In genomic region chr6:155528335-155528734, GRCh38 we compare ENCODE assay signal across 20 cellular contexts.
DNase-seq lines count a peak whose midpoint lies in the region; ATAC-seq, FAIRE-seq and TF ChIP-seq lines count a peak whose summit lies in the region.
"Had no signal": no experiment of that assay in that cellular context is flagged by ENCODE, and none has a peak within 500 bp of the region (broad histone marks: within the 10 kb centered on the region; RNA-seq: fewer than 3 reads in every experiment).

No MANE protein-coding gene starts in this region.

- POLR2A ChIA-PET in OCI-LY7 (lab: Charles Lee) (interaction anchor here (0.9 to 1.3 kb wide), 3 partner anchors 29 to 333 kb away, joined by 3 read pairs; no protein-coding TSS in a partner anchor), endothelial cell of umbilical vein (lab: Charles Lee) (no interaction called here)

- TF ChIP-seq CTCF in OCI-LY7 (conservative IDR thresholded peaks at IDR 0.05; ENCODE audit: low read length), result no peak
- no peak for TF ChIP-seq CTCF in endothelial cell of umbilical vein (IDR thresholded peaks at IDR 0.05; ENCODE audit: extremely low read depth in 1 of 2, insufficient read depth in 1 of 2, low read depth in 1 of 2, low read length in 2 of 2)
- no peak for TF ChIP-seq CTCF in osteoblast (IDR thresholded peaks at IDR 0.05; ENCODE audit: extremely low read depth, low read depth, low read length)

- H3K9me3 ChIP-seq in BLaER1 (peaks cover 10% of the 10 kb centered on the region), OCI-LY7 (ENCODE audit: low read length) (peaks cover 2% of the 10 kb centered on the region; the same call in 1 of the 2 replicates), endothelial cell of umbilical vein (replicated peaks; ENCODE audit: control insufficient read depth, insufficient read depth, low read length) (no peaks in the 10 kb centered on the region), osteoblast (ENCODE audit: low read depth, low read length) (no peaks in the 10 kb centered on the region)
- H3K9me3 ChIP-seq: sigmoid colon, SJCRH30, uterus had no signal

- H3K9me1 ChIP-seq in endothelial cell of umbilical vein (replicated peaks; ENCODE audit: control insufficient read depth, extremely low read depth, insufficient read depth, low read length), result no peaks in the 10 kb centered on the region

- no peaks in the 10 kb centered on the region for H3K79me2 ChIP-seq in OCI-LY7 (ENCODE audit: insufficient read depth, low read depth, low read length)
- no peaks in the 10 kb centered on the region for H3K79me2 ChIP-seq in endothelial cell of umbilical vein (ENCODE audit: control insufficient read depth, insufficient read depth, low read length)
- no peaks in the 10 kb centered on the region for H3K79me2 ChIP-seq in osteoblast (ENCODE audit: insufficient read depth, low read length)

- no peaks in the 10 kb centered on the region for H3K36me3 ChIP-seq in BLaER1
- H3K36me3 ChIP-seq in OCI-LY7 (ENCODE audit: insufficient read depth, low read length), result no peaks in the 10 kb centered on the region
- H3K36me3 ChIP-seq in endothelial cell of umbilical vein (ENCODE audit: control insufficient read depth in 2 of 2, extremely low read depth in 1 of 2, insufficient read depth in 2 of 2, low read length in 2 of 2), result no peaks in the 10 kb centered on the region
- no peaks in the 10 kb centered on the region for H3K36me3 ChIP-seq in osteoblast (ENCODE audit: insufficient read depth, low read length)
- H3K36me3 ChIP-seq: sigmoid colon, SJCRH30, uterus had no signal

- peaks cover 18% of the 10 kb centered on the region for H3K4me1 ChIP-seq in BLaER1
- peaks cover 10% of the 10 kb centered on the region for H3K4me1 ChIP-seq in OCI-LY7 (ENCODE audit: insufficient read depth, low read length, poor library complexity, severe bottlenecking)
- peaks cover 21% of the 10 kb centered on the region for H3K4me1 ChIP-seq in endothelial cell of umbilical vein (ENCODE audit: control insufficient read depth, extremely low read depth, insufficient read depth, low read length)
- H3K4me1 ChIP-seq in osteoblast (ENCODE audit: insufficient read depth, low read length), result peaks cover 24% of the 10 kb centered on the region
- H3K4me1 ChIP-seq: SJCRH30, uterus had no signal

- no TSS peak for BruUV-seq in OCI-LY7 (replicated peaks; lab: Mats Ljungman, UMichigan)
- no TSS peak for BruUV-seq in endothelial cell of umbilical vein (replicated peaks; lab: Mats Ljungman, UMichigan)

- H4K20me1 ChIP-seq in BLaER1 (no peaks in the 10 kb centered on the region), OCI-LY7 (ENCODE audit: insufficient read depth, low read length) (no peaks in the 10 kb centered on the region), endothelial cell of umbilical vein (replicated peaks; ENCODE audit: control insufficient read depth, extremely low read depth, insufficient read depth, low read length) (no peaks in the 10 kb centered on the region), osteoblast (ENCODE audit: insufficient read depth, low read length) (no peaks in the 10 kb centered on the region)

- H3K9ac ChIP-seq in BLaER1 (no peak overlapping the region), endothelial cell of umbilical vein (replicated peaks; ENCODE audit: extremely low read depth, insufficient read depth, low read length) (peak overlapping the region; percentile 35)

- dilution Hi-C loops in endothelial cell of umbilical vein (cut with MboI; ENCODE audit: extremely low pct_ligation_motif_present, low sequenced_read_pairs), result no loop called here

- H3K9me2 ChIP-seq in OCI-LY7 (ENCODE audit: insufficient read depth, low read length), result no peaks in the 10 kb centered on the region

- H3K4me3 ChIP-seq in BLaER1 (no peak overlapping the region), OCI-LY7 (ENCODE audit: low read depth, low read length, poor library complexity, severe bottlenecking) (no peak overlapping the region), endothelial cell of umbilical vein (replicated peaks in 1 of 3; ENCODE audit: insufficient read depth in 1 of 3, low read depth in 1 of 3, low read length in 3 of 3) (no peak overlapping the region), osteoblast (ENCODE audit: insufficient read depth, low read length) (no peak overlapping the region)
- H3K4me3 ChIP-seq: sigmoid colon, SJCRH30, uterus had no signal

- H3K27me3 ChIP-seq in BLaER1 (no peaks in the 10 kb centered on the region), endothelial cell of umbilical vein (ENCODE audit: control insufficient read depth in 2 of 2, insufficient read depth in 2 of 2, low read length in 2 of 2) (no peaks in the 10 kb centered on the region), osteoblast (ENCODE audit: insufficient read depth, low read length) (no peaks in the 10 kb centered on the region)
- H3K27me3 ChIP-seq: sigmoid colon, SJCRH30, uterus had no signal

- H2AFZ ChIP-seq in OCI-LY7 (ENCODE audit: low read length), result peak overlapping the region; percentile 70
- H2AFZ ChIP-seq in endothelial cell of umbilical vein (ENCODE audit: low read depth, low read length), result no peak overlapping the region
- H2AFZ ChIP-seq in osteoblast (ENCODE audit: low read length), result no peak overlapping the region

- intact Hi-C loops in OCI-LY7 (cut with micrococcal nuclease; ENCODE audit: unreplicated experiment) (no loop called here), endothelial cell of umbilical vein (cut with micrococcal nuclease) (loop anchor here (2.0 to 5.0 kb wide), 5 partner anchors 111 to 1249 kb away; partner anchors contain the start of gene ARID1B)

- ATAC-seq in GM21619 (IDR thresholded peaks at IDR 0.05; ENCODE audit: unreplicated experiment) (no peak), HG02840 (IDR thresholded peaks at IDR 0.05; ENCODE audit: low FRiP score, unreplicated experiment) (no peak)
- ATAC-seq: effector memory CD8-positive, alpha-beta T cell had no signal

- H3K27ac ChIP-seq in BLaER1, result peak overlapping the region; percentile 32; the same call in 1 of the 2 replicates
- no peak overlapping the region for H3K27ac ChIP-seq in OCI-LY7 (ENCODE audit: low read depth, low read length, poor library complexity, severe bottlenecking)
- peak overlapping the region; percentile 83 for H3K27ac ChIP-seq in endothelial cell of umbilical vein (ENCODE audit: insufficient read depth, low read depth, low read length)
- H3K27ac ChIP-seq in osteoblast (ENCODE audit: low read depth, low read length), result peak overlapping the region; percentile 94
- H3K27ac ChIP-seq: SJCRH30, uterus had no signal

- CTCF ChIA-PET in OCI-LY7 (lab: Charles Lee; ENCODE audit: unreplicated experiment) (no interaction called here), endothelial cell of umbilical vein (lab: Charles Lee) (interaction anchor here (0.9 to 1.8 kb wide), 10 partner anchors 9 to 214 kb away, joined by 3 to 56 read pairs (median 6); partner anchors contain the start of gene TFB1M)

- H3K4me2 ChIP-seq in BLaER1 (peak overlapping the region; percentile 42), OCI-LY7 (ENCODE audit: low read length) (no peak overlapping the region), endothelial cell of umbilical vein (ENCODE audit: insufficient read depth, low read length) (peak overlapping the region; percentile 71), osteoblast (ENCODE audit: insufficient read depth, low read length) (no peak overlapping the region)

- no peak for TF ChIP-seq POLR2A in endothelial cell of umbilical vein (IDR thresholded peaks at IDR 0.05; ENCODE audit: low read depth, low read length)

- DNase-seq in OCI-LY7 (ENCODE audit: low spot score) (no peak), endothelial cell of umbilical vein (ENCODE audit: low read depth, low spot score) (peak; percentile 8), osteoblast (ENCODE audit: insufficient read length, low spot score, missing footprints) (no peak), activated T-cell treated with anti-CD3 and anti-CD28 coated beads for 4 hours (no peak), globus pallidus (ENCODE audit: low spot score) (no peak)
- DNase-seq: activated CD8-positive, alpha-beta memory T cell treated with anti-CD3 and anti-CD28 coated beads, Interleukin-2, amount 10 ng/mL, durations not matched to agents 7 days and 5 days; COR-L47; effector memory CD8-positive, alpha-beta T cell; left cardiac atrium; NCI-H2029; NCI-H510A; nucleus accumbens; sigmoid colon; stimulated activated CD4-positive, alpha-beta T cell treated with anti-CD3 and anti-CD28 coated beads, Interleukin-2, amount 100 ng/mL, for 48 hours; uterus had no signal

- no peak for FAIRE-seq in endothelial cell of umbilical vein (lab: Jason Lieb, UNC)
- FAIRE-seq: H1 had no signal

TF ChIP-seq in endothelial cell of umbilical vein, 7 proteins besides CTCF, POLR2A, EP300 and RAD21:
- TF ChIP-seq JUN (IDR thresholded peaks at IDR 0.05; ENCODE audit: borderline replicate concordance, insufficient read depth, insufficient read length, low read depth), result no peak
- no peak for TF ChIP-seq GATA2 (IDR thresholded peaks at IDR 0.05; ENCODE audit: insufficient read depth, insufficient read length, low read depth, low read length)
- TF ChIP-seq, protein P1, sequence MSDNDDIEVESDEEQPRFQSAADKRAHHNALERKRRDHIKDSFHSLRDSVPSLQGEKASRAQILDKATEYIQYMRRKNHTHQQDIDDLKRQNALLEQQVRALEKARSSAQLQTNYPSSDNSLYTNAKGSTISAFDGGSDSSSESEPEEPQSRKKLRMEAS (IDR thresholded peaks at IDR 0.05; ENCODE audit: insufficient read depth, insufficient read length), result no peak
- TF ChIP-seq EZH2 (IDR thresholded peaks at IDR 0.05; ENCODE audit: borderline replicate concordance, low read depth, low read length, severe bottlenecking), result no peak
- no peak for TF ChIP-seq POLR2AphosphoS5 (IDR thresholded peaks at IDR 0.05; ENCODE audit: insufficient read depth, low read depth, low read length)
- no peak for TF ChIP-seq FOS (IDR thresholded peaks at IDR 0.05; ENCODE audit: borderline replicate concordance, insufficient read depth, low read length)
- no peak for TF ChIP-seq MYC (IDR thresholded peaks at IDR 0.05; ENCODE audit: low read depth, low read length)

Comparison
In these comparisons a context has a peak if more than half of its experiments do, and no peak if none do; other contexts are left out.
1. H3K4me2 ChIP-seq: peak in BLaER1 (single experiment) and endothelial cell of umbilical vein (single experiment); none in OCI-LY7 (single experiment) and osteoblast (single experiment).